In the genomic region with DNA sequence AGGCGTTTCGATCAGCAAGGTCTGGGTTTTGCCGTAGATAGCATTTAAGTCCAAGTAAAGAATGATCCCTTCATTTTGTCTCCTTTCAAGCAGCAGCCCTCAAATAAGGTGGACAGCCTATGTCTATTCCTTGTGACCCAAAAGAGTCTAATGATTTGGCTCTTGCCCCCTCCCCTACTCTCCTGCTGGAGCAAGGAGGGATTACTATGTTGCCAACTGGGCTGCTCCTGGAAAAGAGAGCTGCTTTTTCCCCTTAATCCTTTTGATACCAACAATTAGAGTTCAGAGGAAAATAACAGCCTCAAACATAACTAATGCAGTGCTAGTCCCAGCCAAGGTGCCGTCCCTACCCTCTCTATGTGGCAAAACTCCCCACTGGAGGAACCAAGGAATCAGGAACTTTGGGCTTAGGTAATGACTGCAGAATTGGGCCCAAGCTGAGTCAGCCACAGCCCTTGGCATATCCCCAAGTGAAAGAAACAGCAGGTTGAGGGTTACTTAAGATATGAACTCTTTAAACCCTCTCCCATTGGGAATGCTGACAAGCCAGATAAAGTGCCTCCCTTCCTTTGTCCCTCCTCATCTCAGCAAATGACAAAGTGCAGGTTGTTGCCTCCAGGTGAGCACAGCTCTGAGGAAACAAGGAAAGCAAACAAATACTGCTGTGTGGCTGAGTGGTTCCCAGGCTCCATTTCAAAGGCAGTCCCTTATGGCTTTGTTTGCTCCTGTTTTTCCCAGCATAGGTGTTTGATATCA, we compare ENCODE assay signal across 2 cellular contexts.
A peak's percentile ranks its signal among the peaks of the same experiment; 100 is the strongest.
TF ChIP-seq lines count a peak whose summit lies in the region.

No MANE protein-coding gene starts in this region.

TF ChIP-seq in GM23338, 12 proteins besides CTCF, POLR2A, EP300 and RAD21:
- TF ChIP-seq, protein P1, sequence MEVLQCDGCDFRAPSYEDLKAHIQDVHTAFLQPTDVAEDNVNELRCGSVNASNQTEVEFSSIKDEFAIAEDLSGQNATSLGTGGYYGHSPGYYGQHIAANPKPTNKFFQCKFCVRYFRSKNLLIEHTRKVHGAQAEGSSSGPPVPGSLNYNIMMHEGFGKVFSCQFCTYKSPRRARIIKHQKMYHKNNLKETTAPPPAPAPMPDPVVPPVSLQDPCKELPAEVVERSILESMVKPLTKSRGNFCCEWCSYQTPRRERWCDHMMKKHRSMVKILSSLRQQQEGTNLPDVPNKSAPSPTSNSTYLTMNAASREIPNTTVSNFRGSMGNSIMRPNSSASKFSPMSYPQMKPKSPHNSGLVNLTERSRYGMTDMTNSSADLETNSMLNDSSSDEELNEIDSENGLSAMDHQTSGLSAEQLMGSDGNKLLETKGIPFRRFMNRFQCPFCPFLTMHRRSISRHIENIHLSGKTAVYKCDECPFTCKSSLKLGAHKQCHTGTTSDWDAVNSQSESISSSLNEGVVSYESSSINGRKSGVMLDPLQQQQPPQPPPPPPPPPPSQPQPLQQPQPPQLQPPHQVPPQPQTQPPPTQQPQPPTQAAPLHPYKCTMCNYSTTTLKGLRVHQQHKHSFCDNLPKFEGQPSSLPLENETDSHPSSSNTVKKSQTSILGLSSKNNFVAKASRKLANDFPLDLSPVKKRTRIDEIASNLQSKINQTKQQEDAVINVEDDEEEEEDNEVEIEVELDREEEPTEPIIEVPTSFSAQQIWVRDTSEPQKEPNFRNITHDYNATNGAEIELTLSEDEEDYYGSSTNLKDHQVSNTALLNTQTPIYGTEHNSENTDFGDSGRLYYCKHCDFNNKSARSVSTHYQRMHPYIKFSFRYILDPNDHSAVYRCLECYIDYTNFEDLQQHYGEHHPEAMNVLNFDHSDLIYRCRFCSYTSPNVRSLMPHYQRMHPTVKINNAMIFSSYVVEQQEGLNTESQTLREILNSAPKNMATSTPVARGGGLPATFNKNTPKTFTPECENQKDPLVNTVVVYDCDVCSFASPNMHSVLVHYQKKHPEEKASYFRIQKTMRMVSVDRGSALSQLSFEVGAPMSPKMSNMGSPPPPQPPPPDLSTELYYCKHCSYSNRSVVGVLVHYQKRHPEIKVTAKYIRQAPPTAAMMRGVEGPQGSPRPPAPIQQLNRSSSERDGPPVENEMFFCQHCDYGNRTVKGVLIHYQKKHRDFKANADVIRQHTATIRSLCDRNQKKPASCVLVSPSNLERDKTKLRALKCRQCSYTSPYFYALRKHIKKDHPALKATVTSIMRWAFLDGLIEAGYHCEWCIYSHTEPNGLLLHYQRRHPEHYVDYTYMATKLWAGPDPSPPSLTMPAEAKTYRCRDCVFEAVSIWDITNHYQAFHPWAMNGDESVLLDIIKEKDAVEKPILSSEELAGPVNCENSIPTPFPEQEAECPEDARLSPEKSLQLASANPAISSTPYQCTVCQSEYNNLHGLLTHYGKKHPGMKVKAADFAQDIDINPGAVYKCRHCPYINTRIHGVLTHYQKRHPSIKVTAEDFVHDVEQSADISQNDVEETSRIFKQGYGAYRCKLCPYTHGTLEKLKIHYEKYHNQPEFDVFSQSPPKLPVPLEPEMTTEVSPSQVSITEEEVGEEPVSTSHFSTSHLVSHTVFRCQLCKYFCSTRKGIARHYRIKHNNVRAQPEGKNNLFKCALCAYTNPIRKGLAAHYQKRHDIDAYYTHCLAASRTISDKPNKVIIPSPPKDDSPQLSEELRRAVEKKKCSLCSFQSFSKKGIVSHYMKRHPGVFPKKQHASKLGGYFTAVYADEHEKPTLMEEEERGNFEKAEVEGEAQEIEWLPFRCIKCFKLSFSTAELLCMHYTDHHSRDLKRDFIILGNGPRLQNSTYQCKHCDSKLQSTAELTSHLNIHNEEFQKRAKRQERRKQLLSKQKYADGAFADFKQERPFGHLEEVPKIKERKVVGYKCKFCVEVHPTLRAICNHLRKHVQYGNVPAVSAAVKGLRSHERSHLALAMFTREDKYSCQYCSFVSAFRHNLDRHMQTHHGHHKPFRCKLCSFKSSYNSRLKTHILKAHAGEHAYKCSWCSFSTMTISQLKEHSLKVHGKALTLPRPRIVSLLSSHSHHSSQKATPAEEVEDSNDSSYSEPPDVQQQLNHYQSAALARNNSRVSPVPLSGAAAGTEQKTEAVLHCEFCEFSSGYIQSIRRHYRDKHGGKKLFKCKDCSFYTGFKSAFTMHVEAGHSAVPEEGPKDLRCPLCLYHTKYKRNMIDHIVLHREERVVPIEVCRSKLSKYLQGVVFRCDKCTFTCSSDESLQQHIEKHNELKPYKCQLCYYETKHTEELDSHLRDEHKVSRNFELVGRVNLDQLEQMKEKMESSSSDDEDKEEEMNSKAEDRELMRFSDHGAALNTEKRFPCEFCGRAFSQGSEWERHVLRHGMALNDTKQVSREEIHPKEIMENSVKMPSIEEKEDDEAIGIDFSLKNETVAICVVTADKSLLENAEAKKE (CRISPR knock-in tag; IDR thresholded peaks at IDR 0.05), result 0 out of 2 replicates have a peak, but pooled peaks have one; percentile 12
- TF ChIP-seq ZNF114 (CRISPR knock-in tag; IDR thresholded peaks at IDR 0.05) (no peak), NANOG (IDR thresholded peaks at IDR 0.05; ENCODE audit: borderline replicate concordance) (peak; percentile 69; the same call in 1 of the 2 replicates)

TF ChIP-seq in HEK293T, 16 proteins besides CTCF, POLR2A, EP300 and RAD21 (continued from another document):
- no peak for TF ChIP-seq SUZ12 (IDR thresholded peaks at IDR 0.05)
- no peak for TF ChIP-seq ZNF384 (IDR thresholded peaks at IDR 0.05)
- no peak for TF ChIP-seq TARDBP (IDR thresholded peaks at IDR 0.05)
